ENCODE assay signal across 8 cellular contexts in the genomic region with DNA sequence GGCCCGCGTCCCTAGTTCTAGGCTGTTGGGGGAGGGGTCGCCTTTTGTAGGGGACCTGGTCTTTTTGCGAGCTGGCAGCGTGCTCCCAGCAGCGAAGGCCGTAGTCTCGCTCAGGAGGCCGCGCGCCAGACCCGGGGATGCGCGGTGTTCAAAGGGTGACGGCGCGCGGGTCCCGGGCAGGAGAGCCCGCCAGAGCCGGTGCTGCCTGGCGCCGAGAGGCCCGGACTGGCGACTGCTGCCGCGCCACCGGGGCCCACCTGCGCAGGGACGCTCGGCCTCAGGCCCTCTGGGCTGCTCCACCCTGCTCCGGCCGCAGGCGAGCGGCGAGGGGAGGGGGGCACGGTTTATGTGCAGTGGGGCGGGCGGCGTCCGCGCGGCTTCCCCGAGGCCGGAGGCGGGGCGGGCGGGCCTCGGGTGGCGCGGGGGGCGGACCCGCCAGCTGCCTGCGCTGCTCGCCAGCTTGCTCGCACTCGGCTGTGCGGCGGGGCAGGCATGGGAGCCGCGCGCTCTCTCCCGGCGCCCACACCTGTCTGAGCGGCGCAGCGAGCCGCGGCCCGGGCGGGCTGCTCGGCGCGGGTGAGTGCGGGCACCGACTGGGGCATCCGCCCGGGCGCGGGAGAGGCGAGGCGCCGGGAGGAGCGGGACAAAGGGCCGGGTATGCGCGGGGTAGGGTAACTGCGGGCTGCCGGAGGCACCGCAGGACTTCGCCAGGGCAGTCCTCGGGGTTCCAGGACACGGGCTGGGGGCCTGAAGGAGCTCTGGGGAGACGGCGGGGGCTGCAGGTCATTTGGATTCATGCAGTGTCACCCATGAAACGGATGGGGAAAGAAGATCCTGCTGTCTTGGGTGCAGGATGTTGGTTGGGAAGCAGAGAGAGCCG. TPM values are rescaled to one million over a fixed set of nuclear protein-coding genes. Genes with fewer than 3 reads are reported as not detected.
DNase-seq lines count a peak whose midpoint lies in the region; ATAC-seq and TF ChIP-seq lines count a peak whose summit lies in the region.

A gene with protein sequence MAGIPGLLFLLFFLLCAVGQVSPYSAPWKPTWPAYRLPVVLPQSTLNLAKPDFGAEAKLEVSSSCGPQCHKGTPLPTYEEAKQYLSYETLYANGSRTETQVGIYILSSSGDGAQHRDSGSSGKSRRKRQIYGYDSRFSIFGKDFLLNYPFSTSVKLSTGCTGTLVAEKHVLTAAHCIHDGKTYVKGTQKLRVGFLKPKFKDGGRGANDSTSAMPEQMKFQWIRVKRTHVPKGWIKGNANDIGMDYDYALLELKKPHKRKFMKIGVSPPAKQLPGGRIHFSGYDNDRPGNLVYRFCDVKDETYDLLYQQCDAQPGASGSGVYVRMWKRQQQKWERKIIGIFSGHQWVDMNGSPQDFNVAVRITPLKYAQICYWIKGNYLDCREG (plus strand): TSS at position 467 of the 880 bp plus-strand sequence. CDS start 7,102 bp downstream, outside the sequence.

- ATAC-seq in GM18505 (IDR thresholded peaks at IDR 0.05; ENCODE audit: unreplicated experiment) (peak; percentile 51), GM21447 (IDR thresholded peaks at IDR 0.05; ENCODE audit: unreplicated experiment) (no peak)
- ATAC-seq in activated T-cell treated with anti-CD3 and anti-CD28 coated beads, Interleukin-2, amount 50 U/mL, for 72 hours (replicated peaks in 1 of 2): peak; percentile 85 to 89
- ATAC-seq in naive thymus-derived CD8-positive, alpha-beta T cell: peak; percentile 11 to 23

- TF ChIP-seq CTCF in AG04449 (IDR thresholded peaks at IDR 0.05; ENCODE audit: insufficient read depth, low read length, missing control alignments) (no peak), fibroblast of the aortic adventitia (IDR thresholded peaks at IDR 0.05; ENCODE audit: insufficient read depth, low read length) (no peak), type B pancreatic cell (conservative IDR thresholded peaks at IDR 0.05) (no peak)

- DNase-seq in AG04449 (ENCODE audit: low read depth, low spot score): no peak
- peak; percentile 67 for DNase-seq in NCI-H146 (lab: John Stamatoyannopoulos, UW)
- DNase-seq in activated T-cell treated with anti-CD3 and anti-CD28 coated beads, Interleukin-2, amount 50 U/mL, for 72 hours: peak; percentile 54 to 63
- peak; percentile 49 for DNase-seq in fibroblast of the aortic adventitia (ENCODE audit: low read depth)
- DNase-seq in naive thymus-derived CD8-positive, alpha-beta T cell: peak in 1 of 10 donors; percentile 17
- DNase-seq in type B pancreatic cell (ENCODE audit: extremely low spot score, unreplicated experiment): peak; percentile 81

- peak within 1 kb of the TSS; percentile 75 to 82 for H3K4me3 Mint-ChIP-seq in activated T-cell treated with anti-CD3 and anti-CD28 coated beads, Interleukin-2, amount 50 U/mL, for 72 hours
- H3K4me3 Mint-ChIP-seq in naive thymus-derived CD8-positive, alpha-beta T cell: peak within 1 kb of the TSS in 9 of 10 donors; percentile 27 to 84 (median 64)
- H3K4me3 Mint-ChIP-seq in type B pancreatic cell: peak within 1 kb of the TSS; percentile 91

- H3K36me3 Mint-ChIP-seq in activated T-cell treated with anti-CD3 and anti-CD28 coated beads, Interleukin-2, amount 50 U/mL, for 72 hours (ENCODE audit: insufficient read depth in 2 of 2): no peaks in the 10 kb centered on the region
- no peaks in the 10 kb centered on the region for H3K36me3 Mint-ChIP-seq in naive thymus-derived CD8-positive, alpha-beta T cell
- peaks cover 6% of the 10 kb centered on the region for H3K36me3 Mint-ChIP-seq in type B pancreatic cell

- no peak within 1 kb of the TSS for H3K27ac Mint-ChIP-seq in activated T-cell treated with anti-CD3 and anti-CD28 coated beads, Interleukin-2, amount 50 U/mL, for 72 hours
- H3K27ac Mint-ChIP-seq in naive thymus-derived CD8-positive, alpha-beta T cell: peak within 1 kb of the TSS in 1 of 10 donors; percentile 56
- H3K27ac Mint-ChIP-seq in type B pancreatic cell: peak within 1 kb of the TSS; percentile 83

- peaks cover 68% of the 10 kb centered on the region for H3K27me3 Mint-ChIP-seq in activated T-cell treated with anti-CD3 and anti-CD28 coated beads, Interleukin-2, amount 50 U/mL, for 72 hours (ENCODE audit: low read depth)
- peaks cover 25 to 71% (median 46%) of the 10 kb centered on the region in 5 donors for H3K27me3 Mint-ChIP-seq in naive thymus-derived CD8-positive, alpha-beta T cell
- peaks cover 12% of the 10 kb centered on the region for H3K27me3 Mint-ChIP-seq in type B pancreatic cell

- TF ChIP-seq POLR2A in GM18505 (IDR thresholded peaks at IDR 0.05; ENCODE audit: borderline replicate concordance, extremely low read depth, insufficient read depth, insufficient read length): no peak

- no peaks in the 10 kb centered on the region for H3K9me3 Mint-ChIP-seq in activated T-cell treated with anti-CD3 and anti-CD28 coated beads, Interleukin-2, amount 50 U/mL, for 72 hours
- H3K9me3 Mint-ChIP-seq in naive thymus-derived CD8-positive, alpha-beta T cell: no peaks in the 10 kb centered on the region
- no peaks in the 10 kb centered on the region for H3K9me3 Mint-ChIP-seq in type B pancreatic cell

- POLR2A ChIA-PET in AG04449 (lab: Yijun Ruan, JAX): interaction anchor here (0.6 to 4.6 kb wide), 11 partner anchors 9 to 340 kb away, joined by 3 to 41 read pairs (median 5); no protein-coding TSS in a partner anchor
- POLR2A ChIA-PET in naive thymus-derived CD8-positive, alpha-beta T cell (lab: Charles Lee): no interaction called here

- CTCF ChIA-PET in AG04449 (lab: Yijun Ruan, JAX): interaction anchor here (0.8 to 4.8 kb wide), 8 partner anchors 9 to 343 kb away, joined by 3 to 51 read pairs (median 4); no protein-coding TSS in a partner anchor

- peaks cover 43% of the 10 kb centered on the region for H3K4me1 Mint-ChIP-seq in activated T-cell treated with anti-CD3 and anti-CD28 coated beads, Interleukin-2, amount 50 U/mL, for 72 hours (ENCODE audit: low read depth)
- H3K4me1 Mint-ChIP-seq in naive thymus-derived CD8-positive, alpha-beta T cell: peaks cover 0 to 13% (median 6%) of the 10 kb centered on the region in 4 donors
- peaks cover 30% of the 10 kb centered on the region for H3K4me1 Mint-ChIP-seq in type B pancreatic cell (ENCODE audit: unreplicated experiment)

- H3K4me3 ChIP-seq in AG04449 (ENCODE audit: low read depth, low read length) (peak within 1 kb of the TSS; percentile 82), fibroblast of the aortic adventitia (ENCODE audit: low read depth, low read length) (peak within 1 kb of the TSS; percentile 92)

RNA-seq across cellular contexts. Expression of the gene that starts here (rescaled TPM):
- total RNA-seq in activated T-cell treated with anti-CD3 and anti-CD28 coated beads, Interleukin-2, amount 50 U/mL, for 72 hours: 1 to 10 TPM in 1 of 2 donors, under 1 TPM in 1; 0.65 to 1.4 TPM
- total RNA-seq in fibroblast of the aortic adventitia (ENCODE audit: low replicate concordance) (132 and 410 TPM in 2 replicates), type B pancreatic cell (ENCODE audit: low replicate concordance) (47.1 and 48.1 TPM in 2 replicates)
- under 1 TPM in 1 of 2 experiments, not detected in 1; 0.11 TPM for total RNA-seq in naive thymus-derived CD8-positive, alpha-beta T cell
- 10 to 100 TPM in 1 of 3 donors, under 1 TPM in 2; 0.23 to 17.6 (median 0.49) TPM for polyA plus RNA-seq in naive thymus-derived CD8-positive, alpha-beta T cell

Comparison
In these comparisons a context has a peak if more than half of its experiments do, and no peak if none do; other contexts are left out.
1. RNA of the gene that starts here (total RNA-seq): 132 to 410 TPM in fibroblast of the aortic adventitia and 47.1 to 48.1 TPM in type B pancreatic cell; 0.65 to 1.4 TPM in activated T-cell treated with anti-CD3 and anti-CD28 coated beads, Interleukin-2, amount 50 U/mL, for 72 hours and 0.11 TPM in naive thymus-derived CD8-positive, alpha-beta T cell; every median in the first group is over 10 times any median in the second.
2. Peak in every context shown above with its lines, with median percentiles within 50 percentile points of each other: H3K4me3 Mint-ChIP-seq.